19 cellular contexts compared by ENCODE assay signal in the genomic region with DNA sequence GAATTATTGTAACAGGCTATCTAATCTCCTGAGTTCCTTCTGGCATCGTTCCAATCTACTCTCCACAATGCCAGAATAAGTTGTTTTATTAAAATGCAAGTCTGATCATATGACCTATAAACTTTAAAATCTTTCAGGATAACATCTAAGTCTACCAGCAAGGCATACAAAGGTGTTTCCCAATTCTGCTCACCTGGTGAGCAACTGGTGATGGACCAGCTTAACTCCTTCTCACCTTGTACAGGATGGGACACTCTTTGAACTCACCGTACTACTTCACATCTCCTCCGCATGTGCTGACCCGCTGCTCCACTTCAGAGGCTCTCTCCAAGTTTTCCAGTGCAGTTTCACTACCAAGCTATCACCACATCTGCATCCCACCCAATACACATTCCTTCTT. TPM values are rescaled to one million over a fixed set of nuclear protein-coding genes. Genes with fewer than 3 reads are reported as not detected.
DNase-seq lines count a peak whose midpoint lies in the region; ATAC-seq, FAIRE-seq and TF ChIP-seq lines count a peak whose summit lies in the region.
"Had no signal": no experiment of that assay in that cellular context is flagged by ENCODE, and none has a peak within 500 bp of the region (broad histone marks: within the 10 kb centered on the region; RNA-seq: fewer than 3 reads in every experiment).

No MANE protein-coding gene starts in this region.

- H3K4me1 Mint-ChIP-seq in T-helper 1 cell treated with Interleukin-12 subunit alpha and Interleukin-12 subunit beta and Interleukin-4 antibody, amounts not matched to agents 30 μg/mL and 1 μg/mL, for 36 hours (ENCODE audit: low read depth), result peaks cover 61% of the 10 kb centered on the region
- peaks cover 79% of the 10 kb centered on the region for H3K4me1 Mint-ChIP-seq in activated naive CD8-positive, alpha-beta T cell (ENCODE audit: low read depth)
- peaks cover 40 to 90% (median 74%) of the 10 kb centered on the region in 4 donors for H3K4me1 Mint-ChIP-seq in naive thymus-derived CD8-positive, alpha-beta T cell

- no peak for ATAC-seq in naive thymus-derived CD8-positive, alpha-beta T cell
- ATAC-seq in HG02885 (IDR thresholded peaks at IDR 0.05; ENCODE audit: poor library complexity, unreplicated experiment), result no peak
- ATAC-seq: PC-3 had no signal

- H3K27ac Mint-ChIP-seq in T-helper 1 cell treated with Interleukin-12 subunit alpha and Interleukin-12 subunit beta and Interleukin-4 antibody, amounts not matched to agents 30 μg/mL and 1 μg/mL, for 36 hours, result peak overlapping the region; percentile 88
- H3K27ac Mint-ChIP-seq in activated naive CD8-positive, alpha-beta T cell, result peak overlapping the region; percentile 94
- peak overlapping the region in 6 of 10 donors; percentile 16 to 75 (median 69) for H3K27ac Mint-ChIP-seq in naive thymus-derived CD8-positive, alpha-beta T cell

- peak; percentile 53 for TF ChIP-seq POLR2A in GM12891 (IDR thresholded peaks at IDR 0.05; ENCODE audit: low read depth, low read length)

- H3K9me3 Mint-ChIP-seq in T-helper 1 cell treated with Interleukin-12 subunit alpha and Interleukin-12 subunit beta and Interleukin-4 antibody, amounts not matched to agents 30 μg/mL and 1 μg/mL, for 36 hours, result no peaks in the 10 kb centered on the region
- H3K9me3 Mint-ChIP-seq in activated naive CD8-positive, alpha-beta T cell (ENCODE audit: low read depth), result no peaks in the 10 kb centered on the region
- no peaks in the 10 kb centered on the region for H3K9me3 Mint-ChIP-seq in naive thymus-derived CD8-positive, alpha-beta T cell

- no peak for FAIRE-seq in GM12891 (lab: Jason Lieb, UNC)
- FAIRE-seq: islet of Langerhans had no signal

- POLR2A ChIA-PET in naive thymus-derived CD8-positive, alpha-beta T cell (lab: Charles Lee), result interaction anchor here (0.6 kb wide), 1 partner anchor 9 kb away, joined by 3 read pairs; no protein-coding TSS in a partner anchor

- no peaks in the 10 kb centered on the region for H3K27me3 Mint-ChIP-seq in T-helper 1 cell treated with Interleukin-12 subunit alpha and Interleukin-12 subunit beta and Interleukin-4 antibody, amounts not matched to agents 30 μg/mL and 1 μg/mL, for 36 hours (ENCODE audit: low read depth)
- H3K27me3 Mint-ChIP-seq in activated naive CD8-positive, alpha-beta T cell, result no peaks in the 10 kb centered on the region
- no peaks in the 10 kb centered on the region for H3K27me3 Mint-ChIP-seq in naive thymus-derived CD8-positive, alpha-beta T cell

- intact Hi-C loops in cardiac septum (cut with DNase I), result no loop called here

- H3K36me3 Mint-ChIP-seq in T-helper 1 cell treated with Interleukin-12 subunit alpha and Interleukin-12 subunit beta and Interleukin-4 antibody, amounts not matched to agents 30 μg/mL and 1 μg/mL, for 36 hours (ENCODE audit: low read depth), result peaks cover 63% of the 10 kb centered on the region
- H3K36me3 Mint-ChIP-seq in activated naive CD8-positive, alpha-beta T cell, result peaks cover 34% of the 10 kb centered on the region
- peaks cover 12 to 96% (median 34%) of the 10 kb centered on the region in 3 donors for H3K36me3 Mint-ChIP-seq in naive thymus-derived CD8-positive, alpha-beta T cell

- DNase-seq in T-helper 1 cell (no peak), GM12891 (ENCODE audit: insufficient read length, low spot score) (no peak), cardiac septum (ENCODE audit: low spot score) (no peak)
- DNase-seq in naive thymus-derived CD8-positive, alpha-beta T cell, result no peak
- DNase-seq in stimulated activated CD4-positive, alpha-beta T cell treated with anti-CD3 and anti-CD28 coated beads, Interleukin-1b, Interleukin-23, amount 100 ng/mL, for 48 hours, result no peak
- DNase-seq: BE2C; KG1; lower lobe of right lung; NCI-H1105 treated with DMSO at 0.1 percent for 48 hours; NCI-H748 treated with DMSO at 0.1 percent for 48 hours; PC-3; SJCRH30; spleen; stimulated activated naive CD4-positive, alpha-beta T cell; upper lobe of left lung had no signal

- peak overlapping the region; percentile 65 for H3K4me3 Mint-ChIP-seq in T-helper 1 cell treated with Interleukin-12 subunit alpha and Interleukin-12 subunit beta and Interleukin-4 antibody, amounts not matched to agents 30 μg/mL and 1 μg/mL, for 36 hours
- peak overlapping the region; percentile 75 for H3K4me3 Mint-ChIP-seq in activated naive CD8-positive, alpha-beta T cell
- H3K4me3 Mint-ChIP-seq in naive thymus-derived CD8-positive, alpha-beta T cell, result peak overlapping the region in 7 of 10 donors; percentile 3 to 50 (median 29)

TF ChIP-seq in GM12891, 5 proteins besides CTCF, POLR2A, EP300 and RAD21:
- no peak for TF ChIP-seq POLR2AphosphoS5 (IDR thresholded peaks at IDR 0.05; ENCODE audit: low read depth, low read length)
- TF ChIP-seq SPI1 (IDR thresholded peaks at IDR 0.05; ENCODE audit: low read depth, low read length), result no peak
- no peak for TF ChIP-seq TAF1 (IDR thresholded peaks at IDR 0.05; ENCODE audit: low read depth, low read length)
- no peak for TF ChIP-seq PAX5 (IDR thresholded peaks at IDR 0.05; ENCODE audit: insufficient read depth, low read length, severe bottlenecking)
- no peak for TF ChIP-seq POU2F2 (IDR thresholded peaks at IDR 0.05; ENCODE audit: low read depth, low read length)

RNA-seq across cellular contexts. Expression of a gene that starts 7.8 kb away (rescaled TPM):
- 130 TPM for polyA plus RNA-seq in GM12891 (2012; ENCODE audit: low read depth, missing spikeins)
- 100 to 1,000 TPM; 175 to 180 TPM for total RNA-seq in naive thymus-derived CD8-positive, alpha-beta T cell
- polyA plus RNA-seq in naive thymus-derived CD8-positive, alpha-beta T cell, result 100 to 1,000 TPM; 159 to 209 (median 198) TPM
- 137 TPM for total RNA-seq in cardiac septum
